ENCODE assay signal across 30 cellular contexts in genomic region chr5:164230341-164230740, GRCh38.
"Had no signal": no experiment of that assay in that cellular context is flagged by ENCODE, and none has a peak within 500 bp of the region (broad histone marks: within the 10 kb centered on the region; RNA-seq: fewer than 3 reads in every experiment).

No MANE protein-coding gene starts in this region.

- H3K27me3 ChIP-seq: colonic mucosa, esophagus muscularis mucosa, esophagus squamous epithelium, foreskin keratinocyte, gastrocnemius medialis, heart left ventricle, heart right ventricle, hepatocyte had no signal

- FAIRE-seq: endometrium, endothelial cell of umbilical vein, frontal cortex had no signal

- H3K9me3 ChIP-seq: colonic mucosa, esophagus squamous epithelium, gastrocnemius medialis, gastroesophageal sphincter had no signal

- H3K36me3 ChIP-seq: colonic mucosa, esophagus muscularis mucosa, esophagus squamous epithelium, gastrocnemius medialis, gastroesophageal sphincter, heart left ventricle, heart right ventricle had no signal

- ATAC-seq: effector memory CD8-positive, alpha-beta T cell; esophagus mucosa; foreskin keratinocyte; gastrocnemius medialis; gastroesophageal sphincter; heart left ventricle; heart right ventricle had no signal

- H3K4me3 ChIP-seq: colonic mucosa, coronary artery, dorsolateral prefrontal cortex, esophagus muscularis mucosa, esophagus squamous epithelium, gastrocnemius medialis, gastroesophageal sphincter, heart left ventricle, heart right ventricle, hepatocyte had no signal

- H3K4me3 Mint-ChIP-seq: dendritic cell treated with granulocyte-macrophage colony-stimulating factor and Interleukin-4, amounts not matched to agents 40 ng/mL and 50 ng/mL, for 4 days; effector memory CD8-positive, alpha-beta T cell; endodermal cell had no signal

- H3K4me1 Mint-ChIP-seq: endodermal cell had no signal

- H3K4me1 ChIP-seq: colonic mucosa, esophagus muscularis mucosa, esophagus squamous epithelium, foreskin keratinocyte, gastrocnemius medialis, gastroesophageal sphincter, heart left ventricle had no signal

- H3K27me3 Mint-ChIP-seq: dendritic cell treated with granulocyte-macrophage colony-stimulating factor and Interleukin-4, amounts not matched to agents 40 ng/mL and 50 ng/mL, for 4 days; effector memory CD8-positive, alpha-beta T cell had no signal

- DNase-seq: colonic mucosa; cortex of kidney; dermis blood vessel endothelial cell; dorsolateral prefrontal cortex; effector CD4-positive, alpha-beta T cell; effector CD8-positive, alpha-beta T cell; effector memory CD4-positive, alpha-beta T cell; effector memory CD8-positive, alpha-beta T cell; endodermal cell; erythroblast; esophagus squamous epithelium; foreskin fibroblast; foreskin keratinocyte; foreskin melanocyte; gastrocnemius medialis; glutamatergic neuron; head of caudate nucleus; heart left ventricle; heart right ventricle; hippocampal formation had no signal

- H3K27ac Mint-ChIP-seq: dendritic cell treated with granulocyte-macrophage colony-stimulating factor and Interleukin-4, amounts not matched to agents 40 ng/mL and 50 ng/mL, for 4 days; effector memory CD8-positive, alpha-beta T cell; endodermal cell had no signal

- H3K27ac ChIP-seq: colonic mucosa, coronary artery, dorsolateral prefrontal cortex, epithelial cell of prostate, esophagus muscularis mucosa, esophagus squamous epithelium, foreskin keratinocyte, gastrocnemius medialis, gastroesophageal sphincter, heart left ventricle, heart right ventricle, hepatocyte had no signal
